Comparison of ENCODE assay signal across 8 cellular contexts in the genomic region with DNA sequence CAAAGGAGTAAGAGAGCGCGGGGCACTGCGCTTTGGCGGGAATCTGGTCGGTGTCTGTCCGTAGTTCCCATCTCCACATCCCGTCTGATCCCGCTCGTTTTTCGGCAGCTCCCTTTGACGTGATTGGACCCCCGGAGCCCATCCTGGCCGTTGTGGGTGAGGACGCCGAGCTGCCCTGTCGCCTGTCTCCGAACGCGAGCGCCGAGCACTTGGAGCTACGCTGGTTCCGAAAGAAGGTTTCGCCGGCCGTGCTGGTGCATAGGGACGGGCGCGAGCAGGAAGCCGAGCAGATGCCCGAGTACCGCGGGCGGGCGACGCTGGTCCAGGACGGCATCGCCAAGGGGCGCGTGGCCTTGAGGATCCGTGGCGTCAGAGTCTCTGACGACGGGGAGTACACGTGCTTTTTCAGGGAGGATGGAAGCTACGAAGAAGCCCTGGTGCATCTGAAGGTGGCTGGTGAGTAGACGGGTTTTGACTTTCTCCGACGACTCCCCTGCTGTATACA. TPM values are rescaled to one million over a fixed set of nuclear protein-coding genes. Genes with fewer than 3 reads are reported as not detected.
A peak's percentile ranks its signal among the peaks of the same experiment; 100 is the strongest.
DNase-seq lines count a peak whose midpoint lies in the region; ATAC-seq and TF ChIP-seq lines count a peak whose summit lies in the region.
"Had no signal": no experiment of that assay in that cellular context is flagged by ENCODE, and none has a peak within 500 bp of the region (broad histone marks: within the 10 kb centered on the region; RNA-seq: fewer than 3 reads in every experiment).

No MANE protein-coding gene starts in this region.

- H3K9me3 Mint-ChIP-seq in activated CD4-positive, alpha-beta memory T cell treated with anti-CD3 and anti-CD28 coated beads for 36 hours, result no peaks in the 10 kb centered on the region
- no peaks in the 10 kb centered on the region for H3K9me3 Mint-ChIP-seq in natural killer cell treated with Interleukin-12 subunit alpha and Interleukin-12 subunit beta and Interleukin-15 and Interleukin-18, amount 100 ng/mL, for 72 hours
- H3K9me3 Mint-ChIP-seq in type B pancreatic cell, result no peaks in the 10 kb centered on the region

- H3K4me3 Mint-ChIP-seq in activated CD4-positive, alpha-beta memory T cell treated with anti-CD3 and anti-CD28 coated beads for 36 hours, result peak overlapping the region; percentile 57
- peak overlapping the region; percentile 84 for H3K4me3 Mint-ChIP-seq in natural killer cell treated with Interleukin-12 subunit alpha and Interleukin-12 subunit beta and Interleukin-15 and Interleukin-18, amount 100 ng/mL, for 72 hours
- H3K4me3 Mint-ChIP-seq in type B pancreatic cell, result peak overlapping the region; percentile 82

- ATAC-seq in HG03432 (IDR thresholded peaks at IDR 0.05; ENCODE audit: unreplicated experiment), result peak; percentile 50
- ATAC-seq in natural killer cell treated with Interleukin-12 subunit alpha and Interleukin-12 subunit beta and Interleukin-15 and Interleukin-18, amount 100 ng/mL, for 72 hours, result peak; percentile 71 to 82
- no peak for ATAC-seq in GM19324 (IDR thresholded peaks at IDR 0.05; ENCODE audit: low FRiP score, unreplicated experiment)
- ATAC-seq in GM18519 (IDR thresholded peaks at IDR 0.05; ENCODE audit: low FRiP score, unreplicated experiment), result no peak

- CTCF ChIA-PET in activated CD4-positive, alpha-beta memory T cell treated with anti-CD3 and anti-CD28 coated beads for 36 hours (lab: Charles Lee), result interaction anchor here (1.1 to 1.3 kb wide), 2 partner anchors 81 to 160 kb away, joined by 3 read pairs; no protein-coding TSS in a partner anchor

- no peak overlapping the region for H3K27ac Mint-ChIP-seq in activated CD4-positive, alpha-beta memory T cell treated with anti-CD3 and anti-CD28 coated beads for 36 hours
- H3K27ac Mint-ChIP-seq in natural killer cell treated with Interleukin-12 subunit alpha and Interleukin-12 subunit beta and Interleukin-15 and Interleukin-18, amount 100 ng/mL, for 72 hours, result no peak overlapping the region
- no peak overlapping the region for H3K27ac Mint-ChIP-seq in type B pancreatic cell

- peak; percentile 54 for DNase-seq in activated CD4-positive, alpha-beta memory T cell treated with anti-CD3 and anti-CD28 coated beads for 36 hours
- DNase-seq in epithelial cell of esophagus (ENCODE audit: low read depth), result peak; percentile 25
- DNase-seq in natural killer cell treated with Interleukin-12 subunit alpha and Interleukin-12 subunit beta and Interleukin-15 and Interleukin-18, amount 100 ng/mL, for 72 hours (ENCODE audit: low spot score), result no peak
- no peak for DNase-seq in type B pancreatic cell (ENCODE audit: extremely low spot score, unreplicated experiment)

- peaks cover 24% of the 10 kb centered on the region for H3K27me3 Mint-ChIP-seq in activated CD4-positive, alpha-beta memory T cell treated with anti-CD3 and anti-CD28 coated beads for 36 hours
- peaks cover 28 to 31% of the 10 kb centered on the region in 2 donors for H3K27me3 Mint-ChIP-seq in natural killer cell treated with Interleukin-12 subunit alpha and Interleukin-12 subunit beta and Interleukin-15 and Interleukin-18, amount 100 ng/mL, for 72 hours
- H3K27me3 Mint-ChIP-seq in type B pancreatic cell, result peaks cover 64% of the 10 kb centered on the region

- POLR2A ChIA-PET in activated CD4-positive, alpha-beta memory T cell treated with anti-CD3 and anti-CD28 coated beads for 36 hours (lab: Charles Lee), result no interaction called here

- intact Hi-C loops in activated CD4-positive, alpha-beta memory T cell treated with anti-CD3 and anti-CD28 coated beads for 36 hours (cut with micrococcal nuclease), result no loop called here

- H3K4me1 Mint-ChIP-seq in activated CD4-positive, alpha-beta memory T cell treated with anti-CD3 and anti-CD28 coated beads for 36 hours (ENCODE audit: low read depth), result peaks cover 13% of the 10 kb centered on the region
- H3K4me1 Mint-ChIP-seq in natural killer cell treated with Interleukin-12 subunit alpha and Interleukin-12 subunit beta and Interleukin-15 and Interleukin-18, amount 100 ng/mL, for 72 hours (ENCODE audit: low read depth in 2 of 2), result peaks cover 11 to 13% of the 10 kb centered on the region in 2 donors
- peaks cover 9% of the 10 kb centered on the region for H3K4me1 Mint-ChIP-seq in type B pancreatic cell (ENCODE audit: unreplicated experiment)

- no peaks in the 10 kb centered on the region for H3K36me3 Mint-ChIP-seq in activated CD4-positive, alpha-beta memory T cell treated with anti-CD3 and anti-CD28 coated beads for 36 hours
- no peaks in the 10 kb centered on the region for H3K36me3 Mint-ChIP-seq in natural killer cell treated with Interleukin-12 subunit alpha and Interleukin-12 subunit beta and Interleukin-15 and Interleukin-18, amount 100 ng/mL, for 72 hours
- no peaks in the 10 kb centered on the region for H3K36me3 Mint-ChIP-seq in type B pancreatic cell

- no peak for TF ChIP-seq CTCF in epithelial cell of esophagus (IDR thresholded peaks at IDR 0.05; ENCODE audit: insufficient read depth, low read depth, low read length, missing control alignments)
- TF ChIP-seq CTCF in type B pancreatic cell (conservative IDR thresholded peaks at IDR 0.05), result no peak

- peak overlapping the region; percentile 15 for H3K4me3 ChIP-seq in epithelial cell of esophagus (ENCODE audit: low read length)
- H3K4me3 ChIP-seq: SK-N-MC had no signal

RNA-seq across cellular contexts. Expression of gene BTN1A1, which starts 1.4 kb away (rescaled TPM):
- not detected for total RNA-seq in activated CD4-positive, alpha-beta memory T cell treated with anti-CD3 and anti-CD28 coated beads for 36 hours
- not detected for total RNA-seq in natural killer cell treated with Interleukin-12 subunit alpha and Interleukin-12 subunit beta and Interleukin-15 and Interleukin-18, amount 100 ng/mL, for 72 hours
- 0.36 and 1.3 TPM in 2 replicates for total RNA-seq in type B pancreatic cell (ENCODE audit: low replicate concordance)

RNA-seq across cellular contexts. Expression of gene HMGN4, which starts 36.6 kb away (rescaled TPM):
- total RNA-seq in activated CD4-positive, alpha-beta memory T cell treated with anti-CD3 and anti-CD28 coated beads for 36 hours, result 10 to 100 TPM; 93.2 to 96.0 TPM
- total RNA-seq in natural killer cell treated with Interleukin-12 subunit alpha and Interleukin-12 subunit beta and Interleukin-15 and Interleukin-18, amount 100 ng/mL, for 72 hours, result 10 to 100 TPM; 79.8 to 91.9 TPM
- total RNA-seq in type B pancreatic cell (ENCODE audit: low replicate concordance), result 31.7 and 37.6 TPM in 2 replicates

RNA-seq across cellular contexts. Expression of gene BTN2A1, which starts 43.8 kb away (rescaled TPM):
- 10 to 100 TPM; 17.6 to 19.6 TPM for total RNA-seq in activated CD4-positive, alpha-beta memory T cell treated with anti-CD3 and anti-CD28 coated beads for 36 hours
- 10 to 100 TPM; 41.2 to 47.4 TPM for total RNA-seq in natural killer cell treated with Interleukin-12 subunit alpha and Interleukin-12 subunit beta and Interleukin-15 and Interleukin-18, amount 100 ng/mL, for 72 hours
- 18.6 and 23.8 TPM in 2 replicates for total RNA-seq in type B pancreatic cell (ENCODE audit: low replicate concordance)

Comparison
In these comparisons a context has a peak if more than half of its experiments do, and no peak if none do; other contexts are left out.
1. ATAC-seq: peak in HG03432 (single experiment) and natural killer cell treated with Interleukin-12 subunit alpha and Interleukin-12 subunit beta and Interleukin-15 and Interleukin-18, amount 100 ng/mL, for 72 hours (2 of 2); none in GM19324 (single experiment) and GM18519 (single experiment).
2. DNase-seq: peak in activated CD4-positive, alpha-beta memory T cell treated with anti-CD3 and anti-CD28 coated beads for 36 hours (single experiment) and epithelial cell of esophagus (single experiment); none in natural killer cell treated with Interleukin-12 subunit alpha and Interleukin-12 subunit beta and Interleukin-15 and Interleukin-18, amount 100 ng/mL, for 72 hours (single experiment) and type B pancreatic cell (single experiment).
3. Peak in every context shown above with its lines, with median percentiles within 50 percentile points of each other: H3K4me3 Mint-ChIP-seq.